ENCODE assay signal across 17 cellular contexts in genomic region chr20:31652917-31653385, GRCh38. TPM values are rescaled to one million over a fixed set of nuclear protein-coding genes. Genes with fewer than 3 reads are reported as not detected.
DNase-seq lines count a peak whose midpoint lies in the region; ATAC-seq and TF ChIP-seq lines count a peak whose summit lies in the region.
"Had no signal": no experiment of that assay in that cellular context is flagged by ENCODE, and none has a peak within 500 bp of the region (broad histone marks: within the 10 kb centered on the region; RNA-seq: fewer than 3 reads in every experiment).

No MANE protein-coding gene starts in this region.

- intact Hi-C loops in left lung (cut with DNase I): no loop called here

- H3K36me3 ChIP-seq in HEK293 (ENCODE audit: control insufficient read depth in 2 of 2, insufficient read depth in 1 of 2, low read length in 2 of 2): no peaks in the 10 kb centered on the region
- H3K36me3 ChIP-seq in RWPE2 (ENCODE audit: low read depth): no peaks in the 10 kb centered on the region
- H3K36me3 ChIP-seq in left lung: no peaks in the 10 kb centered on the region
- H3K36me3 ChIP-seq: gastrocnemius medialis had no signal

- H3K27me3 ChIP-seq in RWPE2 (ENCODE audit: insufficient read depth, poor library complexity, severe bottlenecking) (no peaks in the 10 kb centered on the region), left lung (no peaks in the 10 kb centered on the region)

- ATAC-seq in RWPE2 (ENCODE audit: low read depth) (peak; percentile 50), GM18858 (IDR thresholded peaks at IDR 0.05; ENCODE audit: unreplicated experiment) (no peak), HG02588 (IDR thresholded peaks at IDR 0.05; ENCODE audit: unreplicated experiment) (no peak), left lung (no peak)
- ATAC-seq: gastrocnemius medialis; GM23338; naive thymus-derived CD4-positive, alpha-beta T cell had no signal

- CTCF ChIA-PET in HEK293 (lab: Yijun Ruan, JAX): interaction anchor here (0.8 to 1.5 kb wide), 3 partner anchors 8 to 71 kb away, joined by 3 to 7 read pairs (median 4); no protein-coding TSS in a partner anchor

- H3K4me1 ChIP-seq in HEK293 (ENCODE audit: control insufficient read depth, insufficient read depth, low read length) (no peaks in the 10 kb centered on the region), RWPE2 (ENCODE audit: insufficient read depth, poor library complexity, severe bottlenecking) (peaks cover 5% of the 10 kb centered on the region), left lung (no peaks in the 10 kb centered on the region)

- H3K9me3 ChIP-seq in HEK293 (ENCODE audit: control insufficient read depth, insufficient read depth, low read depth, low read length) (no peaks in the 10 kb centered on the region), RWPE2 (ENCODE audit: severe bottlenecking) (no peaks in the 10 kb centered on the region), left lung (no peaks in the 10 kb centered on the region)
- H3K9me3 ChIP-seq: gastrocnemius medialis had no signal

- no peak for TF ChIP-seq CTCF in HEK293 (tag by site-specific recombination; IDR thresholded peaks at IDR 0.05)
- no peak for TF ChIP-seq CTCF in RWPE2 (IDR thresholded peaks at IDR 0.05; ENCODE audit: poor library complexity, severe bottlenecking)
- TF ChIP-seq CTCF in fibroblast of villous mesenchyme (IDR thresholded peaks at IDR 0.05; ENCODE audit: insufficient read depth, low read depth, low read length): no peak
- TF ChIP-seq CTCF in left lung (IDR thresholded peaks at IDR 0.05): no peak

- DNase-seq in AG20443 (ENCODE audit: low spot score): peak; percentile 51
- DNase-seq in RWPE2 (ENCODE audit: low spot score): no peak
- DNase-seq in fibroblast of villous mesenchyme (ENCODE audit: low read depth): peak; percentile 31
- DNase-seq in left lung: no peak
- no peak for DNase-seq in epidermal melanocyte (ENCODE audit: insufficient read length, low spot score)
- DNase-seq: activated CD4-positive, alpha-beta T cell treated with anti-CD3 and anti-CD28 coated beads, Interleukin-2, amount 50 U/mL, for 48 hours; activated gamma-delta T cell treated with Interleukin-2 at 50 U/mL for 16 hours; gastrocnemius medialis; naive thymus-derived CD4-positive, alpha-beta T cell; NCI-H1930 had no signal

- POLR2A ChIA-PET in HEK293 (lab: Yijun Ruan, JAX): no interaction called here

- H3K27ac ChIP-seq in HEK293 (ENCODE audit: extremely low read depth, low read depth, low read length) (no peak overlapping the region), RWPE2 (ENCODE audit: poor library complexity, severe bottlenecking) (no peak overlapping the region), left lung (no peak overlapping the region)
- H3K27ac ChIP-seq: gastrocnemius medialis had no signal

- H3K4me3 ChIP-seq in HEK293 (ENCODE audit: low read depth, low read length) (no peak overlapping the region), RWPE2 (ENCODE audit: severe bottlenecking) (no peak overlapping the region), fibroblast of villous mesenchyme (ENCODE audit: low read depth, low read length) (no peak overlapping the region), left lung (no peak overlapping the region)
- H3K4me3 ChIP-seq: gastrocnemius medialis, GM23338 had no signal

TF ChIP-seq in HEK293, 187 proteins besides CTCF, POLR2A, EP300 and RAD21:
- peak; percentile 29; the same call in 1 of the 2 replicates for TF ChIP-seq FEZF1 (tag by site-specific recombination; IDR thresholded peaks at IDR 0.05)
- TF ChIP-seq ZNF214 (tag by site-specific recombination; IDR thresholded peaks at IDR 0.05; ENCODE audit: borderline replicate concordance): no peak
- TF ChIP-seq ZNF335 (tag by site-specific recombination; conservative IDR thresholded peaks at IDR 0.05): peak; percentile 83

RNA-seq across cellular contexts. Expression of gene COX4I2, which starts 15.2 kb away (rescaled TPM):
- total RNA-seq in fibroblast of villous mesenchyme (not detected in 2 replicates), left lung (10 to 100 TPM; 13.5 to 15.7 TPM)
- total RNA-seq: GM23338; naive thymus-derived CD4-positive, alpha-beta T cell; OCI-LY7; renal cortical epithelial cell; T-helper 2 cell treated with Interferon-gamma antibody and Interleukin-4, amounts not matched to agents 100 ng/mL and 5 ng/mL, for 36 hours had no signal

RNA-seq across cellular contexts. Expression of gene ID1, which starts 47.9 kb away (rescaled TPM):
- total RNA-seq in fibroblast of villous mesenchyme (18.0 and 27.2 TPM in 2 replicates), left lung (100 to 1,000 TPM; 185 to 297 TPM)

Comparison
In these comparisons a context has a peak if more than half of its experiments do, and no peak if none do; other contexts are left out.
1. DNase-seq: peak in AG20443 (single experiment) and fibroblast of villous mesenchyme (single experiment); none in RWPE2 (single experiment), left lung (0 of 2) and epidermal melanocyte (single experiment).
2. RNA of gene COX4I2, which starts 15.2 kb away (total RNA-seq): 13.5 to 15.7 TPM in left lung; not detected in fibroblast of villous mesenchyme; every median in the first group is over 10 times any median in the second.